In genomic region chr7:5131233-5131632, GRCh38 we compare ENCODE assay signal across 7 cellular contexts. TPM values are rescaled to one million over a fixed set of nuclear protein-coding genes. Genes with fewer than 3 reads are reported as not detected.
DNase-seq lines count a peak whose midpoint lies in the region; ATAC-seq, FAIRE-seq and TF ChIP-seq lines count a peak whose summit lies in the region.
"Not testable (repeated sequence)": the region's sequence is repeated elsewhere in the genome, so short reads cannot be mapped to it uniquely, and the experiment has no call there.

No MANE protein-coding gene starts in this region.

- H3K4me1 ChIP-seq in CD4-positive, CD25-positive, alpha-beta regulatory T cell (ENCODE audit: control insufficient read depth, insufficient read depth, low read length, poor library complexity, severe bottlenecking): not testable (repeated sequence)

- not testable (repeated sequence) for H3K36me3 ChIP-seq in CD4-positive, CD25-positive, alpha-beta regulatory T cell (ENCODE audit: control insufficient read depth, insufficient read depth, low read length); bronchial epithelial cell (ENCODE audit: control insufficient read depth, insufficient read depth, low read length)

- TF ChIP-seq CTCF in bronchial epithelial cell (IDR thresholded peaks at IDR 0.05; ENCODE audit: insufficient read depth, low read length, severe bottlenecking): not testable (repeated sequence)

- DNase-seq in CD4-positive, CD25-positive, alpha-beta regulatory T cell: peak in 2 of 3 donors; percentile 43 to 75
- DNase-seq in HTR-8/SVneo (ENCODE audit: insufficient read length, low spot score); activated T-cell treated with anti-CD3 and anti-CD28 coated beads, Interleukin-2, amount 50 U/mL, for 72 hours; bronchial epithelial cell (ENCODE audit: low read depth): not testable (repeated sequence)
- DNase-seq in activated CD4-positive, alpha-beta T cell treated with anti-CD3 and anti-CD28 coated beads, Interleukin-2, amount 10 ng/mL, durations not matched to agents 7 days and 5 days: peak; percentile 12
- DNase-seq in epidermal melanocyte (ENCODE audit: insufficient read length, low spot score): peak; percentile 3
- peak in 2 of 10 donors; percentile 35 to 37 for DNase-seq in naive thymus-derived CD8-positive, alpha-beta T cell

- POLR2A ChIA-PET in activated CD4-positive, alpha-beta T cell treated with anti-CD3 and anti-CD28 coated beads, Interleukin-2, amount 10 ng/mL, durations not matched to agents 7 days and 5 days (lab: Charles Lee): not testable (repeated sequence)
- POLR2A ChIA-PET in naive thymus-derived CD8-positive, alpha-beta T cell (lab: Charles Lee): interaction anchor here (0.6 to 3.3 kb wide), 4 partner anchors 11 to 490 kb away, joined by 3 to 29 read pairs (median 4); partner anchors contain the start of gene RBAK

- CTCF ChIA-PET in activated CD4-positive, alpha-beta T cell treated with anti-CD3 and anti-CD28 coated beads, Interleukin-2, amount 10 ng/mL, durations not matched to agents 7 days and 5 days (lab: Charles Lee): not testable (repeated sequence)

- H3K27ac Mint-ChIP-seq in CD4-positive, CD25-positive, alpha-beta regulatory T cell: peak overlapping the region; percentile 48 to 90 (median 86)
- peak overlapping the region; percentile 95 for H3K27ac Mint-ChIP-seq in activated CD4-positive, alpha-beta T cell treated with anti-CD3 and anti-CD28 coated beads, Interleukin-2, amount 10 ng/mL, durations not matched to agents 7 days and 5 days
- peak overlapping the region; percentile 69 for H3K27ac Mint-ChIP-seq in activated T-cell treated with anti-CD3 and anti-CD28 coated beads, Interleukin-2, amount 50 U/mL, for 72 hours
- peak overlapping the region in 8 of 10 donors; percentile 34 to 99 (median 91) for H3K27ac Mint-ChIP-seq in naive thymus-derived CD8-positive, alpha-beta T cell

- H3K4me1 Mint-ChIP-seq in CD4-positive, CD25-positive, alpha-beta regulatory T cell: peaks cover 0 to 46% (median 24%) of the 10 kb centered on the region in 4 donors
- peaks cover 48% of the 10 kb centered on the region for H3K4me1 Mint-ChIP-seq in activated CD4-positive, alpha-beta T cell treated with anti-CD3 and anti-CD28 coated beads, Interleukin-2, amount 10 ng/mL, durations not matched to agents 7 days and 5 days
- H3K4me1 Mint-ChIP-seq in activated T-cell treated with anti-CD3 and anti-CD28 coated beads, Interleukin-2, amount 50 U/mL, for 72 hours (ENCODE audit: low read depth): peaks cover 26% of the 10 kb centered on the region
- peaks cover 1 to 50% (median 14%) of the 10 kb centered on the region in 4 donors for H3K4me1 Mint-ChIP-seq in naive thymus-derived CD8-positive, alpha-beta T cell

- H3K27me3 Mint-ChIP-seq in CD4-positive, CD25-positive, alpha-beta regulatory T cell; activated CD4-positive, alpha-beta T cell treated with anti-CD3 and anti-CD28 coated beads, Interleukin-2, amount 10 ng/mL, durations not matched to agents 7 days and 5 days; activated T-cell treated with anti-CD3 and anti-CD28 coated beads, Interleukin-2, amount 50 U/mL, for 72 hours (ENCODE audit: low read depth); naive thymus-derived CD8-positive, alpha-beta T cell: not testable (repeated sequence)

- FAIRE-seq in HTR-8/SVneo (lab: Jason Lieb, UNC) (peak; percentile 80), bronchial epithelial cell (lab: Jason Lieb, UNC) (peak; percentile 77)

- H3K27ac ChIP-seq in CD4-positive, CD25-positive, alpha-beta regulatory T cell (ENCODE audit: insufficient read depth, low read length, poor library complexity, severe bottlenecking): peak overlapping the region; percentile 6

- not testable (repeated sequence) for H3K4me3 ChIP-seq in CD4-positive, CD25-positive, alpha-beta regulatory T cell (ENCODE audit: low read depth, low read length); bronchial epithelial cell (ENCODE audit: low read depth, low read length)

- H3K9me3 Mint-ChIP-seq in CD4-positive, CD25-positive, alpha-beta regulatory T cell; activated CD4-positive, alpha-beta T cell treated with anti-CD3 and anti-CD28 coated beads, Interleukin-2, amount 10 ng/mL, durations not matched to agents 7 days and 5 days; activated T-cell treated with anti-CD3 and anti-CD28 coated beads, Interleukin-2, amount 50 U/mL, for 72 hours; naive thymus-derived CD8-positive, alpha-beta T cell: not testable (repeated sequence)

- H3K9me3 ChIP-seq in CD4-positive, CD25-positive, alpha-beta regulatory T cell (ENCODE audit: control insufficient read depth in 2 of 2, low read length in 2 of 2): not testable (repeated sequence)

- ATAC-seq in CD4-positive, CD25-positive, alpha-beta regulatory T cell (ENCODE audit: low read depth in 2 of 2): peak; percentile 71 to 78
- not testable (repeated sequence) for ATAC-seq in activated T-cell treated with anti-CD3 and anti-CD28 coated beads, Interleukin-2, amount 50 U/mL, for 72 hours (replicated peaks in 1 of 2)
- ATAC-seq in naive thymus-derived CD8-positive, alpha-beta T cell: peak; percentile 80 to 89

- H3K4me3 Mint-ChIP-seq in CD4-positive, CD25-positive, alpha-beta regulatory T cell: peak overlapping the region; percentile 1 to 65 (median 56)
- H3K4me3 Mint-ChIP-seq in activated CD4-positive, alpha-beta T cell treated with anti-CD3 and anti-CD28 coated beads, Interleukin-2, amount 10 ng/mL, durations not matched to agents 7 days and 5 days: not testable (repeated sequence)
- H3K4me3 Mint-ChIP-seq in activated T-cell treated with anti-CD3 and anti-CD28 coated beads, Interleukin-2, amount 50 U/mL, for 72 hours: peak overlapping the region in 1 of 2 donors; percentile 54
- peak overlapping the region in 7 of 10 donors; percentile 13 to 70 (median 53) for H3K4me3 Mint-ChIP-seq in naive thymus-derived CD8-positive, alpha-beta T cell

- not testable (repeated sequence) for H3K27me3 ChIP-seq in CD4-positive, CD25-positive, alpha-beta regulatory T cell (ENCODE audit: control insufficient read depth, insufficient read depth, low read length); bronchial epithelial cell (ENCODE audit: control insufficient read depth, insufficient read depth, low read length)

- not testable (repeated sequence) for H3K36me3 Mint-ChIP-seq in CD4-positive, CD25-positive, alpha-beta regulatory T cell; activated T-cell treated with anti-CD3 and anti-CD28 coated beads, Interleukin-2, amount 50 U/mL, for 72 hours (ENCODE audit: insufficient read depth in 2 of 2)
- H3K36me3 Mint-ChIP-seq in activated CD4-positive, alpha-beta T cell treated with anti-CD3 and anti-CD28 coated beads, Interleukin-2, amount 10 ng/mL, durations not matched to agents 7 days and 5 days (ENCODE audit: low read depth): peaks cover 12% of the 10 kb centered on the region
- H3K36me3 Mint-ChIP-seq in naive thymus-derived CD8-positive, alpha-beta T cell: peaks cover 0 to 11% (median 7%) of the 10 kb centered on the region in 3 donors

RNA-seq across cellular contexts. Expression of gene WIPI2, which starts 58.8 kb away (rescaled TPM):
- 129 TPM for total RNA-seq in CD4-positive, CD25-positive, alpha-beta regulatory T cell
- polyA plus RNA-seq in CD4-positive, CD25-positive, alpha-beta regulatory T cell: 100 to 1,000 TPM in 1 of 4 donors, 10 to 100 TPM in 3; 93.2 to 105 (median 96.5) TPM
- 10 to 100 TPM; 62.2 to 62.7 TPM for total RNA-seq in activated CD4-positive, alpha-beta T cell treated with anti-CD3 and anti-CD28 coated beads, Interleukin-2, amount 10 ng/mL, durations not matched to agents 7 days and 5 days
- total RNA-seq in activated T-cell treated with anti-CD3 and anti-CD28 coated beads, Interleukin-2, amount 50 U/mL, for 72 hours: 10 to 100 TPM; 67.7 to 69.8 TPM
- 42.0 and 45.5 TPM in 2 replicates for total RNA-seq in bronchial epithelial cell
- total RNA-seq in naive thymus-derived CD8-positive, alpha-beta T cell: 100 to 1,000 TPM; 106 to 109 TPM
- polyA plus RNA-seq in naive thymus-derived CD8-positive, alpha-beta T cell: 10 to 100 TPM; 74.7 to 94.5 (median 89.9) TPM
